In the genomic region with DNA sequence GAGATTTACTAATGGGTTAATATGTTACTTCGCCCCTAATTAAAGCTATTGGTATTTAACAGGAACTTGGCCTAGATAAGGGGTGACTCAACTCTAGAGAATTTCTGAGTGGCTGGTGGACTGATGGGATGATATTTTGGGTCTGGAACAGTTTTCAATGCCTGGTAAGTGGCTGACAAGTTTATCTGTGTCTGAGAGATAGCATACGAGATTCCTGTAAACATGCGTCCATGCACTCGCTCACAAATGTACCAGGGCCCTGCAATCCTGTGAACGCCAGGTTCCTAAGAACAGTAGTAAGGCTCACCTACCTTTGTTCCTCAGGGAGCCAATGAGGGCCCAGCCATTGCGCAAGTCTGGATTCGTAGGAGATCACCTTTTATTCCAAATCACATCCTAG, we compare ENCODE assay signal across 1 cellular context.
TF ChIP-seq lines count a peak whose summit lies in the region.

No MANE protein-coding gene starts in this region.

TF ChIP-seq in H1, 55 proteins besides CTCF, POLR2A, EP300 and RAD21:
- TF ChIP-seq YY1 (IDR thresholded peaks at IDR 0.05; ENCODE audit: low read depth, low read length): no peak
